Comparison of ENCODE assay signal across 1 cellular context in the genomic region with DNA sequence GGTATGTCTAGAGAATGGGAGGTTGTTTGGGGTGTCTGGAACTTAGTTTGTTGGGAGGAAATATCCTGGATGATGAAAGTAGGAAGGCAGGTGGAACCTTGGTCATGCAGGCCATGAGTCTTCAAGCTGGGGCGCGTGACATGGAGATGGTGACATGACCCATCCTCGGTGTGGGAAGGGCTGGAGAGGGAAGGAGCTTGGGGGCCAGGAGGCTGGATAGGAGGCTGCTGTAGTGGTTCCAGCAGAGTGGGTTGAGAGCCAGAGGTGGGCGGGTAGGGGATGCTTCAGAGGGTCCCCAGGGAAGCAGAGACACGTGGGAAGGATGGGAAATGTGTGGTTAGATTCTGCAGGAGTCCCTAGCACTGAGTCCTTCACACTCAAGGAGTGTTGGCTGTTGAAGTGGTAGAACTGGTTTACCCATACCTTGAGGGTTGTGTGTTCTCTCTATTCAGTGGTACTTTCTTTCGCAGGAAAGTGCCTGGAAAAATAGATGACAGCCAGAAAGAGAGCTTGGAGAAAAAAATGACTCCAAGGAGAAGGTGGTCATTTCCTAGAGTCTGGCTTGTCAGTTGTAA.
TF ChIP-seq lines count a peak whose summit lies in the region.

No MANE protein-coding gene starts in this region.

TF ChIP-seq in GM23338, 12 proteins besides CTCF, POLR2A, EP300 and RAD21:
- TF ChIP-seq, protein P1, sequence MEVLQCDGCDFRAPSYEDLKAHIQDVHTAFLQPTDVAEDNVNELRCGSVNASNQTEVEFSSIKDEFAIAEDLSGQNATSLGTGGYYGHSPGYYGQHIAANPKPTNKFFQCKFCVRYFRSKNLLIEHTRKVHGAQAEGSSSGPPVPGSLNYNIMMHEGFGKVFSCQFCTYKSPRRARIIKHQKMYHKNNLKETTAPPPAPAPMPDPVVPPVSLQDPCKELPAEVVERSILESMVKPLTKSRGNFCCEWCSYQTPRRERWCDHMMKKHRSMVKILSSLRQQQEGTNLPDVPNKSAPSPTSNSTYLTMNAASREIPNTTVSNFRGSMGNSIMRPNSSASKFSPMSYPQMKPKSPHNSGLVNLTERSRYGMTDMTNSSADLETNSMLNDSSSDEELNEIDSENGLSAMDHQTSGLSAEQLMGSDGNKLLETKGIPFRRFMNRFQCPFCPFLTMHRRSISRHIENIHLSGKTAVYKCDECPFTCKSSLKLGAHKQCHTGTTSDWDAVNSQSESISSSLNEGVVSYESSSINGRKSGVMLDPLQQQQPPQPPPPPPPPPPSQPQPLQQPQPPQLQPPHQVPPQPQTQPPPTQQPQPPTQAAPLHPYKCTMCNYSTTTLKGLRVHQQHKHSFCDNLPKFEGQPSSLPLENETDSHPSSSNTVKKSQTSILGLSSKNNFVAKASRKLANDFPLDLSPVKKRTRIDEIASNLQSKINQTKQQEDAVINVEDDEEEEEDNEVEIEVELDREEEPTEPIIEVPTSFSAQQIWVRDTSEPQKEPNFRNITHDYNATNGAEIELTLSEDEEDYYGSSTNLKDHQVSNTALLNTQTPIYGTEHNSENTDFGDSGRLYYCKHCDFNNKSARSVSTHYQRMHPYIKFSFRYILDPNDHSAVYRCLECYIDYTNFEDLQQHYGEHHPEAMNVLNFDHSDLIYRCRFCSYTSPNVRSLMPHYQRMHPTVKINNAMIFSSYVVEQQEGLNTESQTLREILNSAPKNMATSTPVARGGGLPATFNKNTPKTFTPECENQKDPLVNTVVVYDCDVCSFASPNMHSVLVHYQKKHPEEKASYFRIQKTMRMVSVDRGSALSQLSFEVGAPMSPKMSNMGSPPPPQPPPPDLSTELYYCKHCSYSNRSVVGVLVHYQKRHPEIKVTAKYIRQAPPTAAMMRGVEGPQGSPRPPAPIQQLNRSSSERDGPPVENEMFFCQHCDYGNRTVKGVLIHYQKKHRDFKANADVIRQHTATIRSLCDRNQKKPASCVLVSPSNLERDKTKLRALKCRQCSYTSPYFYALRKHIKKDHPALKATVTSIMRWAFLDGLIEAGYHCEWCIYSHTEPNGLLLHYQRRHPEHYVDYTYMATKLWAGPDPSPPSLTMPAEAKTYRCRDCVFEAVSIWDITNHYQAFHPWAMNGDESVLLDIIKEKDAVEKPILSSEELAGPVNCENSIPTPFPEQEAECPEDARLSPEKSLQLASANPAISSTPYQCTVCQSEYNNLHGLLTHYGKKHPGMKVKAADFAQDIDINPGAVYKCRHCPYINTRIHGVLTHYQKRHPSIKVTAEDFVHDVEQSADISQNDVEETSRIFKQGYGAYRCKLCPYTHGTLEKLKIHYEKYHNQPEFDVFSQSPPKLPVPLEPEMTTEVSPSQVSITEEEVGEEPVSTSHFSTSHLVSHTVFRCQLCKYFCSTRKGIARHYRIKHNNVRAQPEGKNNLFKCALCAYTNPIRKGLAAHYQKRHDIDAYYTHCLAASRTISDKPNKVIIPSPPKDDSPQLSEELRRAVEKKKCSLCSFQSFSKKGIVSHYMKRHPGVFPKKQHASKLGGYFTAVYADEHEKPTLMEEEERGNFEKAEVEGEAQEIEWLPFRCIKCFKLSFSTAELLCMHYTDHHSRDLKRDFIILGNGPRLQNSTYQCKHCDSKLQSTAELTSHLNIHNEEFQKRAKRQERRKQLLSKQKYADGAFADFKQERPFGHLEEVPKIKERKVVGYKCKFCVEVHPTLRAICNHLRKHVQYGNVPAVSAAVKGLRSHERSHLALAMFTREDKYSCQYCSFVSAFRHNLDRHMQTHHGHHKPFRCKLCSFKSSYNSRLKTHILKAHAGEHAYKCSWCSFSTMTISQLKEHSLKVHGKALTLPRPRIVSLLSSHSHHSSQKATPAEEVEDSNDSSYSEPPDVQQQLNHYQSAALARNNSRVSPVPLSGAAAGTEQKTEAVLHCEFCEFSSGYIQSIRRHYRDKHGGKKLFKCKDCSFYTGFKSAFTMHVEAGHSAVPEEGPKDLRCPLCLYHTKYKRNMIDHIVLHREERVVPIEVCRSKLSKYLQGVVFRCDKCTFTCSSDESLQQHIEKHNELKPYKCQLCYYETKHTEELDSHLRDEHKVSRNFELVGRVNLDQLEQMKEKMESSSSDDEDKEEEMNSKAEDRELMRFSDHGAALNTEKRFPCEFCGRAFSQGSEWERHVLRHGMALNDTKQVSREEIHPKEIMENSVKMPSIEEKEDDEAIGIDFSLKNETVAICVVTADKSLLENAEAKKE (CRISPR knock-in tag; IDR thresholded peaks at IDR 0.05) = no peak
- TF ChIP-seq ZNF114 (CRISPR knock-in tag; IDR thresholded peaks at IDR 0.05) (no peak), STAT1 (IDR thresholded peaks at IDR 0.05; ENCODE audit: unreplicated experiment) (no peak), CREB1 (CRISPR knock-in tag; IDR thresholded peaks at IDR 0.05; ENCODE audit: low read depth) (no peak), EZH2phosphoT487 (IDR thresholded peaks at IDR 0.05; ENCODE audit: unreplicated experiment) (no peak), JUNB (IDR thresholded peaks at IDR 0.05; ENCODE audit: unreplicated experiment) (no peak), EZH2 (IDR thresholded peaks at IDR 0.05; ENCODE audit: low read depth, unreplicated experiment) (no peak), NANOG (IDR thresholded peaks at IDR 0.05; ENCODE audit: borderline replicate concordance) (no peak)
